In genomic region chr14:24337144-24337823, GRCh38 we compare ENCODE assay signal across 20 cellular contexts. TPM values are rescaled to one million over a fixed set of nuclear protein-coding genes. Genes with fewer than 3 reads are reported as not detected.
DNase-seq lines count a peak whose midpoint lies in the region; ATAC-seq and TF ChIP-seq lines count a peak whose summit lies in the region.
"Had no signal": no experiment of that assay in that cellular context is flagged by ENCODE, and none has a peak within 500 bp of the region (broad histone marks: within the 10 kb centered on the region; RNA-seq: fewer than 3 reads in every experiment).

No MANE protein-coding gene starts in this region.

- in situ Hi-C loops in GM13977 (cut with MboI; ENCODE audit: low pct_unique_long_range_greater_than_20kb, low sequenced_read_pairs, unreplicated experiment), result loop anchor here (25.0 kb wide), 1 partner anchor 325 kb away; no protein-coding TSS in a partner anchor

- no peak overlapping the region for H3K9ac ChIP-seq in neural progenitor cell
- H3K9ac ChIP-seq: BLaER1, GM23248 had no signal

- no peaks in the 10 kb centered on the region for H3K9me3 ChIP-seq in CD4-positive, CD25-positive, alpha-beta regulatory T cell (ENCODE audit: control insufficient read depth in 2 of 2, low read length in 2 of 2)
- H3K9me3 ChIP-seq in neural progenitor cell (ENCODE audit: low read depth), result no peaks in the 10 kb centered on the region
- H3K9me3 ChIP-seq: A549, HAP-1 had no signal

- no peak for TF ChIP-seq POLR2A in lower leg skin (IDR thresholded peaks at IDR 0.05)

- WGBS in lower leg skin, 2 donors, result 82% methylated on average over 7 of the region's 7 CpGs

- H4K20me1 ChIP-seq in neural progenitor cell (ENCODE audit: low read depth), result peaks cover 12% of the 10 kb centered on the region

- H3K4me3 ChIP-seq in CD4-positive, CD25-positive, alpha-beta regulatory T cell (ENCODE audit: low read depth, low read length), result no peak overlapping the region
- H3K4me3 ChIP-seq in neural progenitor cell (no peak overlapping the region), lower leg skin (ENCODE audit: low read depth, poor library complexity, severe bottlenecking) (no peak overlapping the region)
- H3K4me3 ChIP-seq: A549, BLaER1, GM23248, HAP-1 had no signal

- peaks cover 12% of the 10 kb centered on the region for H3F3A ChIP-seq in neural progenitor cell (ENCODE audit: low read depth)

- H3K27me3 Mint-ChIP-seq in CD4-positive, CD25-positive, alpha-beta regulatory T cell, result peaks cover 53% of the 10 kb centered on the region
- peaks cover 21% of the 10 kb centered on the region for H3K27me3 Mint-ChIP-seq in activated T-helper 1 cell treated with anti-CD3 and anti-CD28 coated beads, Interleukin-12 subunit alpha, Interleukin-12 subunit beta, Interleukin-2, Interleukin-4 antibody, amounts not matched to agents 30 ng/mL and 10 ng/mL and 1 ng/mL, durations not matched to agents 14 hours and 24 hours and 36 hours (ENCODE audit: insufficient read depth)
- peaks cover 88% of the 10 kb centered on the region for H3K27me3 Mint-ChIP-seq in neural progenitor cell (ENCODE audit: insufficient read depth, low read depth)

- H3K27ac Mint-ChIP-seq in CD4-positive, CD25-positive, alpha-beta regulatory T cell, result peak overlapping the region in 1 of 3 donors; percentile 63
- no peak overlapping the region for H3K27ac Mint-ChIP-seq in activated T-helper 1 cell treated with anti-CD3 and anti-CD28 coated beads, Interleukin-12 subunit alpha, Interleukin-12 subunit beta, Interleukin-2, Interleukin-4 antibody, amounts not matched to agents 30 ng/mL and 10 ng/mL and 1 ng/mL, durations not matched to agents 14 hours and 24 hours and 36 hours
- H3K27ac Mint-ChIP-seq in neural progenitor cell, result peak overlapping the region; percentile 63

- no peaks in the 10 kb centered on the region for H3K79me2 ChIP-seq in neural progenitor cell (ENCODE audit: low read depth)

- peaks cover 4% of the 10 kb centered on the region for H3K27me3 ChIP-seq in CD4-positive, CD25-positive, alpha-beta regulatory T cell (ENCODE audit: control insufficient read depth, insufficient read depth, low read length)
- peaks cover 100% of the 10 kb centered on the region for H3K27me3 ChIP-seq in neural progenitor cell

- no peak overlapping the region for H3K27ac ChIP-seq in CD4-positive, CD25-positive, alpha-beta regulatory T cell (ENCODE audit: insufficient read depth, low read length, poor library complexity, severe bottlenecking)
- H3K27ac ChIP-seq in neural progenitor cell, result no peak overlapping the region
- H3K27ac ChIP-seq: A549, BLaER1, GM23248 had no signal

- peaks cover 2 to 60% (median 29%) of the 10 kb centered on the region in 4 donors for H3K4me1 Mint-ChIP-seq in CD4-positive, CD25-positive, alpha-beta regulatory T cell
- peaks cover 37% of the 10 kb centered on the region for H3K4me1 Mint-ChIP-seq in activated T-helper 1 cell treated with anti-CD3 and anti-CD28 coated beads, Interleukin-12 subunit alpha, Interleukin-12 subunit beta, Interleukin-2, Interleukin-4 antibody, amounts not matched to agents 30 ng/mL and 10 ng/mL and 1 ng/mL, durations not matched to agents 14 hours and 24 hours and 36 hours (ENCODE audit: low read depth)
- H3K4me1 Mint-ChIP-seq in neural progenitor cell, result peaks cover 11% of the 10 kb centered on the region

- H3K4me1 ChIP-seq in CD4-positive, CD25-positive, alpha-beta regulatory T cell (ENCODE audit: control insufficient read depth, insufficient read depth, low read length, poor library complexity, severe bottlenecking), result peaks cover 48% of the 10 kb centered on the region
- peaks cover 11% of the 10 kb centered on the region for H3K4me1 ChIP-seq in neural progenitor cell

- no peak overlapping the region for H2AFZ ChIP-seq in neural progenitor cell (replicated peaks)
- H2AFZ ChIP-seq: GM23248 had no signal

- ATAC-seq in CD4-positive, CD25-positive, alpha-beta regulatory T cell (ENCODE audit: low read depth in 2 of 2), result no peak
- no peak for ATAC-seq in HG02678 (IDR thresholded peaks at IDR 0.05; ENCODE audit: unreplicated experiment)
- ATAC-seq: A549, Right ventricle myocardium inferior had no signal

- H3K4me3 Mint-ChIP-seq in CD4-positive, CD25-positive, alpha-beta regulatory T cell, result peak overlapping the region; percentile 86 to 98 (median 97)
- peak overlapping the region; percentile 91 for H3K4me3 Mint-ChIP-seq in activated T-helper 1 cell treated with anti-CD3 and anti-CD28 coated beads, Interleukin-12 subunit alpha, Interleukin-12 subunit beta, Interleukin-2, Interleukin-4 antibody, amounts not matched to agents 30 ng/mL and 10 ng/mL and 1 ng/mL, durations not matched to agents 14 hours and 24 hours and 36 hours
- no peak overlapping the region for H3K4me3 Mint-ChIP-seq in neural progenitor cell

- peaks cover 0 to 2% (median 0%) of the 10 kb centered on the region in 7 donors for H3K9me3 Mint-ChIP-seq in CD4-positive, CD25-positive, alpha-beta regulatory T cell
- no peaks in the 10 kb centered on the region for H3K9me3 Mint-ChIP-seq in activated T-helper 1 cell treated with anti-CD3 and anti-CD28 coated beads, Interleukin-12 subunit alpha, Interleukin-12 subunit beta, Interleukin-2, Interleukin-4 antibody, amounts not matched to agents 30 ng/mL and 10 ng/mL and 1 ng/mL, durations not matched to agents 14 hours and 24 hours and 36 hours
- H3K9me3 Mint-ChIP-seq in neural progenitor cell, result peaks cover 8% of the 10 kb centered on the region

- H3K36me3 ChIP-seq in CD4-positive, CD25-positive, alpha-beta regulatory T cell (ENCODE audit: control insufficient read depth, insufficient read depth, low read length), result peaks cover 18% of the 10 kb centered on the region
- no peaks in the 10 kb centered on the region for H3K36me3 ChIP-seq in neural progenitor cell
- H3K36me3 ChIP-seq: HAP-1 had no signal

- DNase-seq in CD4-positive, CD25-positive, alpha-beta regulatory T cell, result no peak
- peak; percentile 5 for DNase-seq in GM13977 (ENCODE audit: low spot score)
- DNase-seq in activated T-helper 1 cell treated with anti-CD3 and anti-CD28 coated beads, Interleukin-12 subunit alpha, Interleukin-12 subunit beta, Interleukin-2, Interleukin-4 antibody, amounts not matched to agents 30 ng/mL and 10 ng/mL and 1 ng/mL, durations not matched to agents 14 hours and 24 hours and 36 hours (ENCODE audit: low spot score), result no peak
- no peak for DNase-seq in neural progenitor cell (ENCODE audit: low spot score)
- DNase-seq in stimulated activated CD4-positive, alpha-beta T cell treated with anti-CD3 and anti-CD28 coated beads, Interleukin-4, amount 100 ng/mL, for 24 hours, result no peak
- no peak for DNase-seq in lower leg skin (ENCODE audit: low spot score in 2 of 2)
- DNase-seq: DND-41; GM23248; NCI-H1105; NCI-H1694; NCI-H2081 treated with DMSO at 0.1 percent for 48 hours; NCI-H510A; NCI-H748 treated with DMSO at 0.1 percent for 48 hours; NK-92 treated with Interleukin-12 subunit alpha and Interleukin-12 subunit beta, amount 100 ng/mL, for 24 hours had no signal

- TF ChIP-seq CTCF in GM13977 (IDR thresholded peaks at IDR 0.05; ENCODE audit: extremely low read depth, insufficient read depth, missing control alignments) (no peak), neural progenitor cell (IDR thresholded peaks at IDR 0.05) (no peak), lower leg skin (IDR thresholded peaks at IDR 0.05) (no peak)

- H3K36me3 Mint-ChIP-seq in CD4-positive, CD25-positive, alpha-beta regulatory T cell, result peaks cover 25% of the 10 kb centered on the region
- peaks cover 26% of the 10 kb centered on the region for H3K36me3 Mint-ChIP-seq in activated T-helper 1 cell treated with anti-CD3 and anti-CD28 coated beads, Interleukin-12 subunit alpha, Interleukin-12 subunit beta, Interleukin-2, Interleukin-4 antibody, amounts not matched to agents 30 ng/mL and 10 ng/mL and 1 ng/mL, durations not matched to agents 14 hours and 24 hours and 36 hours (ENCODE audit: low read depth)
- H3K36me3 Mint-ChIP-seq in neural progenitor cell, result no peaks in the 10 kb centered on the region

- intact Hi-C loops in activated T-helper 1 cell treated with anti-CD3 and anti-CD28 coated beads, Interleukin-12 subunit alpha, Interleukin-12 subunit beta, Interleukin-2, Interleukin-4 antibody, amounts not matched to agents 30 ng/mL and 10 ng/mL and 1 ng/mL, durations not matched to agents 14 hours and 24 hours and 36 hours (cut with micrococcal nuclease), result loop anchor here (10.0 kb wide), 1 partner anchor 338 kb away; no protein-coding TSS in a partner anchor
- intact Hi-C loops in lower leg skin (cut with DNase I; ENCODE audit: low total_unique reads), result no loop called here

- H3K4me2 ChIP-seq in neural progenitor cell, result no peak overlapping the region
- H3K4me2 ChIP-seq: A549 had no signal

RNA-seq across cellular contexts. Expression of gene ADCY4, which starts 2.4 kb away (rescaled TPM):
- 10.7 TPM for total RNA-seq in CD4-positive, CD25-positive, alpha-beta regulatory T cell
- under 1 TPM in 2 of 4 donors, not detected in 2; 0.32 to 0.39 TPM for polyA plus RNA-seq in CD4-positive, CD25-positive, alpha-beta regulatory T cell
- 0.93 and 1.5 TPM in 2 replicates for total RNA-seq in activated T-helper 1 cell treated with anti-CD3 and anti-CD28 coated beads, Interleukin-12 subunit alpha, Interleukin-12 subunit beta, Interleukin-2, Interleukin-4 antibody, amounts not matched to agents 30 ng/mL and 10 ng/mL and 1 ng/mL, durations not matched to agents 14 hours and 24 hours and 36 hours
- total RNA-seq in neural progenitor cell (ENCODE audit: low replicate concordance) (not detected in 2 replicates), lower leg skin (10 to 100 TPM in 3 of 4 donors, 1 to 10 TPM in 1; 6.7 to 22.8 (median 16.5) TPM)
- total RNA-seq: G401 had no signal
- polyA plus RNA-seq: A549 had no signal

RNA-seq across cellular contexts. Expression of gene RIPK3, which starts 2.5 kb away (rescaled TPM):
- total RNA-seq in CD4-positive, CD25-positive, alpha-beta regulatory T cell, result 41.2 TPM
- polyA plus RNA-seq in CD4-positive, CD25-positive, alpha-beta regulatory T cell, result 10 to 100 TPM; 14.9 to 24.6 (median 19.4) TPM
- 14.3 and 14.5 TPM in 2 replicates for total RNA-seq in activated T-helper 1 cell treated with anti-CD3 and anti-CD28 coated beads, Interleukin-12 subunit alpha, Interleukin-12 subunit beta, Interleukin-2, Interleukin-4 antibody, amounts not matched to agents 30 ng/mL and 10 ng/mL and 1 ng/mL, durations not matched to agents 14 hours and 24 hours and 36 hours
- total RNA-seq in neural progenitor cell (ENCODE audit: low replicate concordance), result not detected in 2 replicates
- 10 to 100 TPM in 1 of 4 donors, 1 to 10 TPM in 3; 6.3 to 18.0 (median 7.2) TPM for total RNA-seq in lower leg skin
- total RNA-seq: G401 had no signal
- polyA plus RNA-seq: A549 had no signal

RNA-seq across cellular contexts. Expression of gene LTB4R, which starts 26.0 kb away (rescaled TPM):
- 17.5 TPM for total RNA-seq in CD4-positive, CD25-positive, alpha-beta regulatory T cell
- polyA plus RNA-seq in CD4-positive, CD25-positive, alpha-beta regulatory T cell, result 1 to 10 TPM; 3.5 to 7.8 (median 6.3) TPM
- 10.1 and 11.1 TPM in 2 replicates for total RNA-seq in activated T-helper 1 cell treated with anti-CD3 and anti-CD28 coated beads, Interleukin-12 subunit alpha, Interleukin-12 subunit beta, Interleukin-2, Interleukin-4 antibody, amounts not matched to agents 30 ng/mL and 10 ng/mL and 1 ng/mL, durations not matched to agents 14 hours and 24 hours and 36 hours
- total RNA-seq in neural progenitor cell (ENCODE audit: low replicate concordance) (1.9 and 4.6 TPM in 2 replicates), lower leg skin (100 to 1,000 TPM in 1 of 4 donors, 10 to 100 TPM in 3; 58.9 to 118 (median 70.9) TPM)

RNA-seq across cellular contexts. Expression of gene LTB4R2, which starts 27.3 kb away (rescaled TPM):
- total RNA-seq in CD4-positive, CD25-positive, alpha-beta regulatory T cell, result 18.1 TPM
- 1 to 10 TPM in 3 of 4 donors, under 1 TPM in 1; 1.00 to 2.2 (median 1.7) TPM for polyA plus RNA-seq in CD4-positive, CD25-positive, alpha-beta regulatory T cell
- total RNA-seq in activated T-helper 1 cell treated with anti-CD3 and anti-CD28 coated beads, Interleukin-12 subunit alpha, Interleukin-12 subunit beta, Interleukin-2, Interleukin-4 antibody, amounts not matched to agents 30 ng/mL and 10 ng/mL and 1 ng/mL, durations not matched to agents 14 hours and 24 hours and 36 hours, result 8.9 and 10.3 TPM in 2 replicates
- 1.8 and 9.0 TPM in 2 replicates for total RNA-seq in neural progenitor cell (ENCODE audit: low replicate concordance)
- total RNA-seq in lower leg skin, result 100 to 1,000 TPM in 3 of 4 donors, 10 to 100 TPM in 1; 88.1 to 173 (median 147) TPM

RNA-seq across cellular contexts. Expression of gene CIDEB, which starts 29.5 kb away (rescaled TPM):
- 13.2 TPM for total RNA-seq in CD4-positive, CD25-positive, alpha-beta regulatory T cell
- 10 to 100 TPM in 2 of 4 donors, 1 to 10 TPM in 2; 8.9 to 13.6 (median 9.7) TPM for polyA plus RNA-seq in CD4-positive, CD25-positive, alpha-beta regulatory T cell
- 18.1 and 18.7 TPM in 2 replicates for total RNA-seq in activated T-helper 1 cell treated with anti-CD3 and anti-CD28 coated beads, Interleukin-12 subunit alpha, Interleukin-12 subunit beta, Interleukin-2, Interleukin-4 antibody, amounts not matched to agents 30 ng/mL and 10 ng/mL and 1 ng/mL, durations not matched to agents 14 hours and 24 hours and 36 hours
- total RNA-seq in neural progenitor cell (ENCODE audit: low replicate concordance) (0.12 TPM in 1 of 2 replicates, not detected in the other), lower leg skin (10 to 100 TPM; 10.6 to 29.8 (median 25.1) TPM)
